Comparison of ENCODE assay signal across 22 cellular contexts in the genomic region with DNA sequence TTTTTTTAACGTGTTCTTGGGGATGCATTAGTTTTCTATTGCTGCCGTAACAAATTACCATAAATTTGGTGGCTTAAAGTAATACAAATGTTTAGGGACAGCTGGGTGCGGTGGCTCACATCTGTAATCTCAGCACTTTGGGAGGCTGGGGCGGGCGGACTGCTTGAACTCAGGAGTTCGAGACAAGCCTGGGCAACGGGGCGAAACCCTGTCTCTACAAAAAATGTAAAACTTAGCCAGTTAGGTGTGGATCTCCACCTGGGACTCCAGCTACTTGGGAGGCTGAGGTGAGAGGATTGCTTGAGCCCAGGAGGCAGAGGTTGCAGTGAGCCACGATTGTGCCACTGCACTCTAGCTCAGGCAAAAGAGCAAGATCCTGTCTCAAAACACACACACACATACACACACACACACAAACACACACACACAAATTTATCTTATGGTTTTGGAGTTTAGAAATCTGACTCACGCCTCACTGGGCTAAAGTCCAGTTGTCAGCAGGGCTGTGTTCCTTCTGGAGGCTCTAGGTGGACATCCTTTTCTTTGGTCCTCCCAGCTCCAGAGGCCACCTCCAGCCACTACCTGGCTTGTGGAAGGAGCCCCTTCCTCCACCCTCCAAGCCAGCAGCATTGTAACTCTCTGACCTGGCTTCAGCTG.
DNase-seq lines count a peak whose midpoint lies in the region; TF ChIP-seq lines count a peak whose summit lies in the region.
"Had no signal": no experiment of that assay in that cellular context is flagged by ENCODE, and none has a peak within 500 bp of the region (broad histone marks: within the 10 kb centered on the region; RNA-seq: fewer than 3 reads in every experiment).

No MANE protein-coding gene starts in this region.

- no peak overlapping the region for H2BK12ac ChIP-seq in H9 (ENCODE audit: insufficient read length, low read depth, low read length)

- H3K9ac ChIP-seq in H9 (ENCODE audit: extremely low read depth, insufficient read length, low read length) (no peak overlapping the region), fibroblast of lung (ENCODE audit: insufficient read depth, low read length) (no peak overlapping the region)
- H3K9ac ChIP-seq: BLaER1, parathyroid adenoma had no signal

- no peak overlapping the region for H3K4ac ChIP-seq in H9 (ENCODE audit: low read depth, low read length)

- no peak overlapping the region for H3K4me3 ChIP-seq in fibroblast of lung (replicated peaks in 1 of 4; ENCODE audit: control extremely low read depth in 1 of 4, insufficient read depth in 1 of 4, low read depth in 3 of 4, low read length in 4 of 4)
- H3K4me3 ChIP-seq: BLaER1, esophagus muscularis mucosa, lung, spleen, tibial nerve had no signal

- CTCF ChIA-PET in MCF 10A (lab: Yijun Ruan, JAX), result interaction anchor here (0.6 kb wide), 2 partner anchors 75 to 546 kb away, joined by 3 read pairs; no protein-coding TSS in a partner anchor

- no peaks in the 10 kb centered on the region for H3K4me1 ChIP-seq in H9 (ENCODE audit: insufficient read depth, low read length)
- H3K4me1 ChIP-seq in fibroblast of lung (ENCODE audit: control insufficient read depth, extremely low read depth, insufficient read depth, low read length), result no peaks in the 10 kb centered on the region
- H3K4me1 ChIP-seq: parathyroid adenoma, spleen, tibial nerve had no signal

- H3K4me3 Mint-ChIP-seq in H9 (no peak overlapping the region), MCF 10A (ENCODE audit: unreplicated experiment) (no peak overlapping the region)
- H3K4me3 Mint-ChIP-seq: activated naive CD4-positive, alpha-beta T cell treated with anti-CD3 and anti-CD28 coated beads for 36 hours; activated T-helper 1 cell treated with anti-CD3 and anti-CD28 coated beads, Interleukin-12 subunit alpha, Interleukin-12 subunit beta, Interleukin-2, Interleukin-4 antibody, amounts not matched to agents 30 ng/mL and 10 ng/mL and 1 ng/mL, durations not matched to agents 14 hours and 24 hours and 36 hours; endodermal cell; WTC11 had no signal

- H3K27me3 ChIP-seq in H9 (ENCODE audit: insufficient read depth, low read length), result no peaks in the 10 kb centered on the region
- no peaks in the 10 kb centered on the region for H3K27me3 ChIP-seq in fibroblast of lung (ENCODE audit: control insufficient read depth, insufficient read depth, low read length)
- H3K27me3 ChIP-seq: BLaER1, esophagus muscularis mucosa, tibial nerve had no signal

- H3K36me3 ChIP-seq in fibroblast of lung (ENCODE audit: control insufficient read depth, insufficient read depth, low read length), result no peaks in the 10 kb centered on the region
- H3K36me3 ChIP-seq: BLaER1, esophagus muscularis mucosa, spleen had no signal

- H3K14ac ChIP-seq in H9 (ENCODE audit: insufficient read depth, low read length), result no peak overlapping the region

- POLR2A ChIA-PET in MCF 10A (lab: Yijun Ruan, JAX), result interaction anchor here (0.6 kb wide), 1 partner anchor 645 kb away, joined by 4 read pairs; no protein-coding TSS in a partner anchor

- no peak overlapping the region for H2AK5ac ChIP-seq in H9 (ENCODE audit: insufficient read length, low read length)

- no peaks in the 10 kb centered on the region for H3K23me2 ChIP-seq in H9 (ENCODE audit: insufficient read length, low read depth, low read length, poor library complexity, severe bottlenecking)

- no peak overlapping the region for H3T11ph ChIP-seq in H9 (ENCODE audit: low read length)

- WGBS in H9 (ENCODE audit: extremely low coverage, insufficient read length, low lambda C conversion rate), result no CpG with 5 or more reads among the region's 10 CpGs

- no peak overlapping the region for H3K23ac ChIP-seq in H9 (ENCODE audit: insufficient read length, low read depth, low read length)

- H2BK5ac ChIP-seq in H9 (ENCODE audit: insufficient read length, low read length), result no peak overlapping the region

- no peak overlapping the region for H4K8ac ChIP-seq in H9 (replicated peaks; ENCODE audit: insufficient read length, low read depth, low read length)

- no peak overlapping the region for H2BK120ac ChIP-seq in H9 (ENCODE audit: low read depth, low read length, poor library complexity, severe bottlenecking)

- no peaks in the 10 kb centered on the region for H3K79me1 ChIP-seq in H9 (ENCODE audit: insufficient read depth, low read depth, low read length, poor library complexity, severe bottlenecking)

- H3K79me2 ChIP-seq in H9 (ENCODE audit: insufficient read depth, low read length) (no peaks in the 10 kb centered on the region), fibroblast of lung (ENCODE audit: control insufficient read depth, insufficient read depth, low read length) (no peaks in the 10 kb centered on the region)
- H3K79me2 ChIP-seq: parathyroid adenoma had no signal

- H4K91ac ChIP-seq in H9 (ENCODE audit: insufficient read length, low read depth, low read length), result no peak overlapping the region

- no peak overlapping the region for H3K56ac ChIP-seq in H9 (ENCODE audit: insufficient read length, low read depth, low read length)

- H3K27ac Mint-ChIP-seq in H9 (peak overlapping the region in 1 of 3 experiments; percentile 65; a peak in 1 of 7 replicates), MCF 10A (ENCODE audit: low read depth, unreplicated experiment) (no peak overlapping the region)
- H3K27ac Mint-ChIP-seq: activated naive CD4-positive, alpha-beta T cell treated with anti-CD3 and anti-CD28 coated beads for 36 hours; activated T-helper 1 cell treated with anti-CD3 and anti-CD28 coated beads, Interleukin-12 subunit alpha, Interleukin-12 subunit beta, Interleukin-2, Interleukin-4 antibody, amounts not matched to agents 30 ng/mL and 10 ng/mL and 1 ng/mL, durations not matched to agents 14 hours and 24 hours and 36 hours; endodermal cell; WTC11 had no signal

- peak overlapping the region; percentile 16 for H3K18ac ChIP-seq in H9 (ENCODE audit: insufficient read length, low read depth, low read length)

- no peak overlapping the region for H2BK15ac ChIP-seq in H9 (ENCODE audit: low read depth, low read length)

- peaks cover 10% of the 10 kb centered on the region for H3K27me3 Mint-ChIP-seq in H9 (ENCODE audit: low read depth)
- no peaks in the 10 kb centered on the region for H3K27me3 Mint-ChIP-seq in MCF 10A (ENCODE audit: insufficient read depth, unreplicated experiment)

- TF ChIP-seq CTCF in H9 (conservative IDR thresholded peaks at IDR 0.05), result no peak
- TF ChIP-seq CTCF in fibroblast of lung (conservative IDR thresholded peaks at IDR 0.05 in 1 of 2, IDR thresholded peaks at IDR 0.05 in 1 of 2; ENCODE audit: low read depth in 1 of 2, low read length in 2 of 2), result no peak
- no peak for TF ChIP-seq CTCF in MCF 10A (IDR thresholded peaks at IDR 0.05; ENCODE audit: unreplicated experiment)

- H4K20me1 ChIP-seq in H9 (ENCODE audit: control insufficient read depth, insufficient read depth, insufficient read length) (no peaks in the 10 kb centered on the region), fibroblast of lung (ENCODE audit: control insufficient read depth, extremely low read depth, insufficient read depth, low read length) (no peaks in the 10 kb centered on the region)
- H4K20me1 ChIP-seq: BLaER1 had no signal

- H3K4me2 ChIP-seq in H9 (ENCODE audit: insufficient read depth, insufficient read length, low read length), result no peak overlapping the region
- no peak overlapping the region for H3K4me2 ChIP-seq in fibroblast of lung (ENCODE audit: extremely low read depth, insufficient read depth, low read length)
- H3K4me2 ChIP-seq: BLaER1 had no signal

- H2BK20ac ChIP-seq in H9 (ENCODE audit: low read depth, low read length, poor library complexity, severe bottlenecking), result no peak overlapping the region

- no peak for DNase-seq in H9
- DNase-seq in NCI-H226, result peak; percentile 21
- peak; percentile 47 to 59 for DNase-seq in fibroblast of lung (ENCODE audit: low read depth in 2 of 2)
- DNase-seq in mesenteric fat pad (ENCODE audit: low spot score), result peak; percentile 55
- DNase-seq in NCI-H2107 (lab: John Stamatoyannopoulos, UW), result no peak
- no peak for DNase-seq in MCF 10A (ENCODE audit: unreplicated experiment)
- no peak for DNase-seq in HK-2 (ENCODE audit: unreplicated experiment)
- DNase-seq: activated CD4-positive, alpha-beta T cell treated with anti-CD3 and anti-CD28 coated beads, Interleukin-2, amount 50 U/mL, for 1 hour; activated naive CD4-positive, alpha-beta T cell treated with anti-CD3 and anti-CD28 coated beads for 36 hours; amygdala; cortex of kidney; endodermal cell; KG1; NCI-H524; spleen had no signal

- H3K27ac ChIP-seq in H9 (ENCODE audit: insufficient read length, low read depth, low read length) (no peak overlapping the region), fibroblast of lung (ENCODE audit: insufficient read depth, low read length) (no peak overlapping the region)
- H3K27ac ChIP-seq: BLaER1, esophagus muscularis mucosa, parathyroid adenoma, spleen, tibial nerve had no signal

- H2AFZ ChIP-seq in H9 (ENCODE audit: low read length), result no peak overlapping the region
- no peak overlapping the region for H2AFZ ChIP-seq in fibroblast of lung (ENCODE audit: low read length)
- H2AFZ ChIP-seq: parathyroid adenoma had no signal

- H3K4me1 Mint-ChIP-seq in H9 (peaks cover 2 to 7% of the 10 kb centered on the region in 2 experiments; a peak in 3 of 4 replicates), MCF 10A (ENCODE audit: insufficient read depth, unreplicated experiment) (no peaks in the 10 kb centered on the region)

- BruUV-seq in MCF 10A (replicated peaks; lab: Mats Ljungman, UMichigan), result no TSS peak

- peaks cover 9 to 14% (median 12%) of the 10 kb centered on the region in 3 experiments for H3K36me3 Mint-ChIP-seq in H9 (ENCODE audit: insufficient read depth in 1 of 3, low read depth in 3 of 3)
- no peaks in the 10 kb centered on the region for H3K36me3 Mint-ChIP-seq in MCF 10A (ENCODE audit: insufficient read depth, unreplicated experiment)

- H4K5ac ChIP-seq in H9 (ENCODE audit: insufficient read length, low read depth, low read length), result no peak overlapping the region

- intact Hi-C loops in MCF 10A (cut with micrococcal nuclease), result no loop called here

- H3K9me3 Mint-ChIP-seq in H9, result peaks cover 17% of the 10 kb centered on the region in 2 experiments
- no peaks in the 10 kb centered on the region for H3K9me3 Mint-ChIP-seq in MCF 10A (ENCODE audit: unreplicated experiment)
- H3K9me3 Mint-ChIP-seq: activated T-helper 1 cell treated with anti-CD3 and anti-CD28 coated beads, Interleukin-12 subunit alpha, Interleukin-12 subunit beta, Interleukin-2, Interleukin-4 antibody, amounts not matched to agents 30 ng/mL and 10 ng/mL and 1 ng/mL, durations not matched to agents 14 hours and 24 hours and 36 hours had no signal

- H3K9me3 ChIP-seq in H9 (ENCODE audit: control insufficient read depth, low read depth, low read length), result no peaks in the 10 kb centered on the region
- H3K9me3 ChIP-seq in fibroblast of lung (ENCODE audit: control insufficient read depth, insufficient read depth, low read depth, low read length), result no peaks in the 10 kb centered on the region
- H3K9me3 ChIP-seq: esophagus muscularis mucosa, spleen, tibial nerve had no signal

Comparison
In these comparisons a context has a peak if more than half of its experiments do, and no peak if none do; other contexts are left out.
1. DNase-seq: peak in NCI-H226 (single experiment), fibroblast of lung (2 of 2) and mesenteric fat pad (single experiment); none in H9 (single experiment), NCI-H2107 (single experiment), MCF 10A (single experiment) and HK-2 (single experiment).